1 cellular context compared by ENCODE assay signal in the genomic region with DNA sequence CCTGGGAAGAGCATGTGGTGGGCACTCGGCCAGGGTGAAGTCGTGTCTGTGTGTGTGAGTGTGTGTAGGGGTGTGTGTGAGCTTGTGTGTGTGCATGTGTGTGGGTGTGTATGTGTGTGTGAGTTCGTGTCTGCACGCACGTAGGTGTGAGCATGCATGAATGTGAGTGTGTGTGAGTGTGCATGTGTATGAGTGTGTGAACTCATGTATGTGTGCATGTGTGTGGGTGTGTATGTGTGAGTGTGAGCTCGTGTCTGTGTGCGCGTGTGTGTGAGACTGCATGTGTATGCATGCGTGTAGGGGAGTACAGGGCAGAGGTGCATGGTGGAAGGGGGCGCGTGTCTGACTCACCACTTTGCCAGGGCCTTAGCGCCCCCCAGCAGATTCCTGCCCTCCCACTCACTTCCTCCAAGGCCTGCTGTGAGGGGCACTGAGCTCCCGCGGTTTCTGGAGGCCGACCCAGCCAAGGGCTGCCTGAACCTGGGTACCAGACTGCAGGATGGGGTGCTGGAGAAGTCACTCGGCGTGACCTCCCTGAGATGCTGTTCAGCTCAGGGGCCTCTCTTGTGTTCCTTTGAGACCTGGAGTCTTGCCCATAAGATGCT.
TF ChIP-seq lines count a peak whose summit lies in the region.

No MANE protein-coding gene starts in this region.

TF ChIP-seq in HepG2, 621 proteins besides CTCF, POLR2A, EP300 and RAD21 (continued from another document):
- TF ChIP-seq RBM22 (optimal IDR thresholded peaks at IDR 0.05; ENCODE audit: low read length): no peak
- TF ChIP-seq, protein P1, sequence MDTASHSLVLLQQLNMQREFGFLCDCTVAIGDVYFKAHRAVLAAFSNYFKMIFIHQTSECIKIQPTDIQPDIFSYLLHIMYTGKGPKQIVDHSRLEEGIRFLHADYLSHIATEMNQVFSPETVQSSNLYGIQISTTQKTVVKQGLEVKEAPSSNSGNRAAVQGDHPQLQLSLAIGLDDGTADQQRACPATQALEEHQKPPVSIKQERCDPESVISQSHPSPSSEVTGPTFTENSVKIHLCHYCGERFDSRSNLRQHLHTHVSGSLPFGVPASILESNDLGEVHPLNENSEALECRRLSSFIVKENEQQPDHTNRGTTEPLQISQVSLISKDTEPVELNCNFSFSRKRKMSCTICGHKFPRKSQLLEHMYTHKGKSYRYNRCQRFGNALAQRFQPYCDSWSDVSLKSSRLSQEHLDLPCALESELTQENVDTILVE (CRISPR knock-in tag; IDR thresholded peaks at IDR 0.05): no peak
- 0 out of 2 replicates have a peak, but pooled peaks have one; percentile 27 for TF ChIP-seq JUNB (CRISPR knock-in tag; IDR thresholded peaks at IDR 0.05; ENCODE audit: borderline replicate concordance)
